ENCODE assay signal across 11 cellular contexts in the genomic region with DNA sequence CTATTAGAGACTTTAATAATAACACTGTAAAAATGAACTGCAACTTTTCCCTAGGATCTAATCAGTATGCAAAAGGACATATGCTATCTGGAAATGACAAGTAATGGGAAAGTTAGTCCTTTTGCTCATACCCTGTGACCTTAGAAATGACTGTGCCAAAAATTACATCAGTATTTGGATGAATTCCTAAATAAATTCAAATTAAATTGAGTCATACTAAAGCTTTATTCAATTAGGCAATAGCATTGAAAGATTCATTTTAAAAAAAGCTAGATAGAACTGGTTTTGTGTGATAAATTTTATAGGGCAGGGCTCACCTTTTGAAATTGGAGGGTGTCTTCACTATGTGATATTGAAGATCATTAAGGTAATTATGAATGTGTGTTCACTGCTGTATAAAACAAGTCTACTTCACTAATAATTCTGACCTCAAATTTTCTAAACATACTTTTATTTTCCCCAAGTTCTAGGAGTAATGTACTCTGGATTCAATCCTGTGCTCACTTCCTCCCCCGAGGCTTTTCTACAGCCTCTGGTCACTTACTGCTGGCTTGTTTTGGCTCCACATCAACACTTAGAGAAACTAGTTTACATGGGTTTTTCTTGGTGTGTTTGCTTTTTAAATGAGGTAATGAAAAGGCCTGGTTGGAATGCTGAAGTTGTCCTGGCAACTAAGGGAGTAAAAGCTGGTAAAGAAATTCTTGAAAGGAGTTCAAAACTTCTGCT. TPM values are rescaled to one million over a fixed set of nuclear protein-coding genes. Genes with fewer than 3 reads are reported as not detected.
DNase-seq lines count a peak whose midpoint lies in the region; ATAC-seq and TF ChIP-seq lines count a peak whose summit lies in the region.
"Had no signal": no experiment of that assay in that cellular context is flagged by ENCODE, and none has a peak within 500 bp of the region (broad histone marks: within the 10 kb centered on the region; RNA-seq: fewer than 3 reads in every experiment).

No MANE protein-coding gene starts in this region.

- peak overlapping the region; percentile 14 for H3K9ac ChIP-seq in adipocyte (ENCODE audit: low read length)

- no peaks in the 10 kb centered on the region for H3K9me3 ChIP-seq in adipocyte (ENCODE audit: control insufficient read depth, low read length)
- peaks cover 0 to 3% (median 0%) of the 10 kb centered on the region in 4 donors for H3K9me3 ChIP-seq in sigmoid colon

- DNase-seq in GM04503 (ENCODE audit: low read depth) (peak; percentile 63), adipocyte (ENCODE audit: low read depth) (peak; percentile 93), left ventricle myocardium superior (no peak), sigmoid colon (no peak)
- no peak for DNase-seq in central memory CD4-positive, alpha-beta T cell
- no peak for DNase-seq in activated CD4-positive, CD25-positive, alpha-beta regulatory T cell treated with anti-CD3 and anti-CD28 coated beads, Interleukin-2, amount 50 U/mL, for 72 hours
- DNase-seq: effector CD4-positive, alpha-beta T cell; T-helper 9 cell had no signal

- peaks cover 33% of the 10 kb centered on the region for H3K4me1 ChIP-seq in adipocyte (ENCODE audit: control insufficient read depth, insufficient read depth, low read length)
- H3K4me1 ChIP-seq in sigmoid colon = peaks cover 0 to 27% (median 17%) of the 10 kb centered on the region in 4 donors

- TF ChIP-seq POLR2A in sigmoid colon (IDR thresholded peaks at IDR 0.05) = no peak

- peak overlapping the region; percentile 52 for H3K4me3 ChIP-seq in adipocyte (ENCODE audit: low read length)
- H3K4me3 ChIP-seq in sigmoid colon = no peak overlapping the region
- H3K4me3 ChIP-seq: GM12878 had no signal

- intact Hi-C loops in left ventricle myocardium superior (cut with micrococcal nuclease) = no loop called here
- intact Hi-C loops in sigmoid colon (cut with DNase I) = no loop called here

- TF ChIP-seq EP300 in sigmoid colon (IDR thresholded peaks at IDR 0.05) = no peak

- no peak for TF ChIP-seq CTCF in sigmoid colon (IDR thresholded peaks at IDR 0.05)

- peak; percentile 92 for ATAC-seq in left ventricle myocardium superior
- no peak for ATAC-seq in GM21723 (IDR thresholded peaks at IDR 0.05; ENCODE audit: unreplicated experiment)
- ATAC-seq in HG03469 (IDR thresholded peaks at IDR 0.05; ENCODE audit: unreplicated experiment) = no peak

- peak overlapping the region in 3 of 4 donors; percentile 35 to 49 (median 47) for H3K27ac ChIP-seq in sigmoid colon

- no peaks in the 10 kb centered on the region for H3K27me3 ChIP-seq in adipocyte (replicated peaks; ENCODE audit: control insufficient read depth, insufficient read depth, low read length)
- no peaks in the 10 kb centered on the region for H3K27me3 ChIP-seq in sigmoid colon

- WGBS in sigmoid colon, 2 donors = 13 to 47% methylated on average over 1 of the region's 1 CpG

- no peaks in the 10 kb centered on the region for H3K36me3 ChIP-seq in adipocyte (ENCODE audit: control insufficient read depth, insufficient read depth, low read length, severe bottlenecking)
- H3K36me3 ChIP-seq in sigmoid colon = no peaks in the 10 kb centered on the region

RNA-seq across cellular contexts. Expression of a gene that starts 44.4 kb away (rescaled TPM):
- total RNA-seq in left ventricle myocardium superior (0.20 TPM), sigmoid colon (not detected)
- 1 to 10 TPM in 1 of 3 donors, under 1 TPM in 2; 0.09 to 6.0 (median 0.46) TPM for polyA plus RNA-seq in sigmoid colon

Comparison
In these comparisons a context has a peak if more than half of its experiments do, and no peak if none do; other contexts are left out.
1. DNase-seq: peak in GM04503 (single experiment) and adipocyte (single experiment); none in left ventricle myocardium superior (single experiment), sigmoid colon (single experiment), central memory CD4-positive, alpha-beta T cell (single experiment) and activated CD4-positive, CD25-positive, alpha-beta regulatory T cell treated with anti-CD3 and anti-CD28 coated beads, Interleukin-2, amount 50 U/mL, for 72 hours (single experiment).